In the genomic region with DNA sequence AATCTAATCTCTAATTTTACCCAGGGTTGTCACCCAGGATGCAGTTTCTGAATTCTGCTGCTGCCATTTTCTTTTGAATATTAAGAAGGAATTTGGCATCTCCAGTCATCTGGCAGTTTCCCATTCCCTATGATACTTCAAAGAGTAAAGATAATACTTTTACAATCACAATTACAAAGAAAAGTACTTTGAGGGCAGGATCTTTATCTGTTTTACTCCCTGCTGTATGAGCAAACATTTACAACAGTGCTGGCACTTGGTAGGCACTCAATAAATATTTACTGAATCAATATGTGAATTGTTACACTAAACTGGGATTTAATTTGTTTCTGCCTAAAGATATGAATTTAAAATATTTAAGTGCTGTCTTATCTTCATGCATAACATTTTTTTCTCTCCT, we compare ENCODE assay signal across 21 cellular contexts.
"Had no signal": no experiment of that assay in that cellular context is flagged by ENCODE, and none has a peak within 500 bp of the region (broad histone marks: within the 10 kb centered on the region; RNA-seq: fewer than 3 reads in every experiment).

No MANE protein-coding gene starts in this region.

- H3K36me3 ChIP-seq: SJSA1 had no signal

- H3K4me1 ChIP-seq: SJSA1 had no signal

- H3K27ac ChIP-seq: SJSA1, SK-N-MC had no signal

- H3K4me3 ChIP-seq: SJSA1, SK-N-MC had no signal

- DNase-seq: IMR-90, Karpas-422, KG1, MV-4-11, NCI-H1048, NCI-H1105, NCI-H1417, NCI-H1436 treated with DMSO at 0.1 percent for 48 hours, NCI-H1694 treated with DMSO at 0.1 percent for 48 hours, NCI-H1930, NCI-H2081, NCI-H2107, NCI-H2227 treated with DMSO at 0.1 percent for 48 hours, NCI-H524, NCI-H526 treated with DMSO at 0.1 percent for 48 hours, Right ventricle myocardium superior, RPMI8226, SIG-M5 had no signal

- H3K27me3 ChIP-seq: SJSA1 had no signal

- ATAC-seq: HepG2 had no signal
